1 cellular context compared by ENCODE assay signal in the genomic region with DNA sequence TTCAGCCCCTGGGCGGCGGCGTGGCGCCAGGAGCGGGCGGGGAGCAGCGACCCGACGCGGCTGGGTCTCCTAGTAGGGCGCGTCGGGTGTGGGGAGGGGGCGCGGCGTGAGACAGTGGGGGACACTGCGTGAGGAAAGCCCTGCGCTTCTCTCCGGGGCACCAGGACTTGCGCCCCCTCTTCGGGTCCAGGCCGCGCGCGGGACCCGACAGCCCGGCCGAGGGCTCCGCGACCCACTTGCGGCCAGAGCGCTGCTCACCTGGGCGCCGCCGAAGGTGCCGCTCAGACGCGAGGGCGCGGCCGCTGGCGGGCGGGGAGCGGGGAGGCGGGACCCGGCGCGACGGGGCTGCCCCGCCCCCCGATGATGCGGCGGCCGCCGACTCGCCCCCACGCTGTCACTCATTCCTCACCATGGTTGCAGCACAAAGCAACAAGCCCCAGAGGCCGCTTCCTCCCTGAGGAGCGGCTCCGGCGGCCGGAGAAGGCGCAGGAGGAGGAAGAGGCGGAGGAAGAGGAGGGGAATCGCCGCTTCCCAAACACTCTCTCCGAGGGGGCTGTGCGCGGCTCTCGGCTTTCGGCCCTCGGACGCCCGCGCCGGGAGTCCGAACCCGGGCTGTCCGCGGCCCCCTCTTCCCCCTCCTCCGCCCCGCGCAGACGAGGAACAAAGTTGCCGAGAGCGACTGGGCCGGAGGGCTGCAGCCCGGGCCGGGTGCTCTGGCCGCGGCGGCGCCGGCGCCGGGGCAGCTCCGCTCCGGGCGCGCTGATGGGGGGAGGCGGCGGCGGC.
A peak's percentile ranks its signal among the peaks of the same experiment; 100 is the strongest.
TF ChIP-seq lines count a peak whose summit lies in the region.

A gene with protein sequence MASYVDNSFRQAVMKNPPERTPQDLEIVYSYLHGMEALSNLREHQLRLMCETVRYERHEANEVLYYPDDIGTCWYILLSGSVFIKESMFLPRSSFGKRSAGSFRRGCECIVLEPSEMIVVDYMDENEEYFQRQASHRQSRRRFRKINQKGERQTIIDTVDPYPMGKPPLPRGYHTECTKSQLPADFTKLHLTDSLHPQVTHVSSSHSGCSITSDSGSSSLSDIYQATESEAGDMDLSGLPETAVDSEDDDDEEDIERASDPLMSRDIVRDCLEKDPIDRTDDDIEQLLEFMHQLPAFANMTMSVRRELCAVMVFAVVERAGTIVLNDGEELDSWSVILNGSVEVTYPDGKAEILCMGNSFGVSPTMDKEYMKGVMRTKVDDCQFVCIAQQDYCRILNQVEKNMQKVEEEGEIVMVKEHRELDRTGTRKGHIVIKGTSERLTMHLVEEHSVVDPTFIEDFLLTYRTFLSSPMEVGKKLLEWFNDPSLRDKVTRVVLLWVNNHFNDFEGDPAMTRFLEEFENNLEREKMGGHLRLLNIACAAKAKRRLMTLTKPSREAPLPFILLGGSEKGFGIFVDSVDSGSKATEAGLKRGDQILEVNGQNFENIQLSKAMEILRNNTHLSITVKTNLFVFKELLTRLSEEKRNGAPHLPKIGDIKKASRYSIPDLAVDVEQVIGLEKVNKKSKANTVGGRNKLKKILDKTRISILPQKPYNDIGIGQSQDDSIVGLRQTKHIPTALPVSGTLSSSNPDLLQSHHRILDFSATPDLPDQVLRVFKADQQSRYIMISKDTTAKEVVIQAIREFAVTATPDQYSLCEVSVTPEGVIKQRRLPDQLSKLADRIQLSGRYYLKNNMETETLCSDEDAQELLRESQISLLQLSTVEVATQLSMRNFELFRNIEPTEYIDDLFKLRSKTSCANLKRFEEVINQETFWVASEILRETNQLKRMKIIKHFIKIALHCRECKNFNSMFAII (N-terminal part only) (plus strand): TSS at position 457 of the 783 bp plus-strand sequence. CDS start 1,084 bp downstream, outside the sequence.

TF ChIP-seq in K562, 482 proteins besides CTCF, POLR2A, EP300 and RAD21 (continued from another document and continues in another):
- TF ChIP-seq, protein P1, sequence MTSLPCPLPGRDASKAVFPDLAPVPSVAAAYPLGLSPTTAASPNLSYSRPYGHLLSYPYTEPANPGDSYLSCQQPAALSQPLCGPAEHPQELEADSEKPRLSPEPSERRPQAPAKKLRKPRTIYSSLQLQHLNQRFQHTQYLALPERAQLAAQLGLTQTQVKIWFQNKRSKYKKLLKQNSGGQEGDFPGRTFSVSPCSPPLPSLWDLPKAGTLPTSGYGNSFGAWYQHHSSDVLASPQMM (CRISPR knock-in tag; IDR thresholded peaks at IDR 0.05) = no peak
- TF ChIP-seq, protein P2, sequence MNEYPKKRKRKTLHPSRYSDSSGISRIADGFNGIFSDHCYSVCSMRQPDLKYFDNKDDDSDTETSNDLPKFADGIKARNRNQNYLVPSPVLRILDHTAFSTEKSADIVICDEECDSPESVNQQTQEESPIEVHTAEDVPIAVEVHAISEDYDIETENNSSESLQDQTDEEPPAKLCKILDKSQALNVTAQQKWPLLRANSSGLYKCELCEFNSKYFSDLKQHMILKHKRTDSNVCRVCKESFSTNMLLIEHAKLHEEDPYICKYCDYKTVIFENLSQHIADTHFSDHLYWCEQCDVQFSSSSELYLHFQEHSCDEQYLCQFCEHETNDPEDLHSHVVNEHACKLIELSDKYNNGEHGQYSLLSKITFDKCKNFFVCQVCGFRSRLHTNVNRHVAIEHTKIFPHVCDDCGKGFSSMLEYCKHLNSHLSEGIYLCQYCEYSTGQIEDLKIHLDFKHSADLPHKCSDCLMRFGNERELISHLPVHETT (CRISPR knock-in tag; conservative IDR thresholded peaks at IDR 0.05 in 1 of 2, IDR thresholded peaks at IDR 0.05 in 1 of 2) = peak in 1 of 2 experiments; percentile 58; a peak in 1 of 4 replicates
- TF ChIP-seq PCBP2 (IDR thresholded peaks at IDR 0.05; ENCODE audit: low read depth, low read length, poor library complexity, severe bottlenecking) = no peak
- TF ChIP-seq ZKSCAN1 (IDR thresholded peaks at IDR 0.05; ENCODE audit: low read depth, low read length) = 0 out of 2 replicates have a peak, but pooled peaks have one; percentile 23
- TF ChIP-seq ELF4 (CRISPR knock-in tag; IDR thresholded peaks at IDR 0.05) = no peak
- TF ChIP-seq, protein P3, sequence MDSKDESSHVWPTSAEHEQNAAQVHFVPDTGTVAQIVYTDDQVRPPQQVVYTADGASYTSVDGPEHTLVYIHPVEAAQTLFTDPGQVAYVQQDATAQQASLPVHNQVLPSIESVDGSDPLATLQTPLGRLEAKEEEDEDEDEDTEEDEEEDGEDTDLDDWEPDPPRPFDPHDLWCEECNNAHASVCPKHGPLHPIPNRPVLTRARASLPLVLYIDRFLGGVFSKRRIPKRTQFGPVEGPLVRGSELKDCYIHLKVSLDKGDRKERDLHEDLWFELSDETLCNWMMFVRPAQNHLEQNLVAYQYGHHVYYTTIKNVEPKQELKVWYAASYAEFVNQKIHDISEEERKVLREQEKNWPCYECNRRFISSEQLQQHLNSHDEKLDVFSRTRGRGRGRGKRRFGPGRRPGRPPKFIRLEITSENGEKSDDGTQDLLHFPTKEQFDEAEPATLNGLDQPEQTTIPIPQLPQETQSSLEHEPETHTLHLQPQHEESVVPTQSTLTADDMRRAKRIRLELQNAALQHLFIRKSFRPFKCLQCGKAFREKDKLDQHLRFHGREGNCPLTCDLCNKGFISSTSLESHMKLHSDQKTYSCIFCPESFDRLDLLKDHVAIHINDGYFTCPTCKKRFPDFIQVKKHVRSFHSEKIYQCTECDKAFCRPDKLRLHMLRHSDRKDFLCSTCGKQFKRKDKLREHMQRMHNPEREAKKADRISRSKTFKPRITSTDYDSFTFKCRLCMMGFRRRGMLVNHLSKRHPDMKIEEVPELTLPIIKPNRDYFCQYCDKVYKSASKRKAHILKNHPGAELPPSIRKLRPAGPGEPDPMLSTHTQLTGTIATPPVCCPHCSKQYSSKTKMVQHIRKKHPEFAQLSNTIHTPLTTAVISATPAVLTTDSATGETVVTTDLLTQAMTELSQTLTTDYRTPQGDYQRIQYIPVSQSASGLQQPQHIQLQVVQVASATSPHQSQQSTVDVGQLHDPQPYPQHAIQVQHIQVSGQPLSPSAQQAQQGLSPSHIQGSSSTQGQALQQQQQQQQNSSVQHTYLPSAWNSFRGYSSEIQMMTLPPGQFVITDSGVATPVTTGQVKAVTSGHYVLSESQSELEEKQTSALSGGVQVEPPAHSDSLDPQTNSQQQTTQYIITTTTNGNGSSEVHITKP (IDR thresholded peaks at IDR 0.05; ENCODE audit: partially characterized antibody) = no peak
- no peak for TF ChIP-seq HDAC6 (IDR thresholded peaks at IDR 0.05; ENCODE audit: low read depth, low read length)
- peak; percentile 18; the same call in 1 of the 2 replicates for TF ChIP-seq RNF2 (IDR thresholded peaks at IDR 0.05)
- TF ChIP-seq EZH2 (IDR thresholded peaks at IDR 0.05; ENCODE audit: borderline replicate concordance, low read depth, low read length) = no peak
- no peak for TF ChIP-seq ZNF3 (CRISPR knock-in tag; IDR thresholded peaks at IDR 0.05)
- TF ChIP-seq, protein P4, sequence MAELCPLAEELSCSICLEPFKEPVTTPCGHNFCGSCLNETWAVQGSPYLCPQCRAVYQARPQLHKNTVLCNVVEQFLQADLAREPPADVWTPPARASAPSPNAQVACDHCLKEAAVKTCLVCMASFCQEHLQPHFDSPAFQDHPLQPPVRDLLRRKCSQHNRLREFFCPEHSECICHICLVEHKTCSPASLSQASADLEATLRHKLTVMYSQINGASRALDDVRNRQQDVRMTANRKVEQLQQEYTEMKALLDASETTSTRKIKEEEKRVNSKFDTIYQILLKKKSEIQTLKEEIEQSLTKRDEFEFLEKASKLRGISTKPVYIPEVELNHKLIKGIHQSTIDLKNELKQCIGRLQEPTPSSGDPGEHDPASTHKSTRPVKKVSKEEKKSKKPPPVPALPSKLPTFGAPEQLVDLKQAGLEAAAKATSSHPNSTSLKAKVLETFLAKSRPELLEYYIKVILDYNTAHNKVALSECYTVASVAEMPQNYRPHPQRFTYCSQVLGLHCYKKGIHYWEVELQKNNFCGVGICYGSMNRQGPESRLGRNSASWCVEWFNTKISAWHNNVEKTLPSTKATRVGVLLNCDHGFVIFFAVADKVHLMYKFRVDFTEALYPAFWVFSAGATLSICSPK (IDR thresholded peaks at IDR 0.05; ENCODE audit: borderline replicate concordance) = no peak
- no peak for TF ChIP-seq MYC (IDR thresholded peaks at IDR 0.05; ENCODE audit: low read depth, low read length)
- TF ChIP-seq MYC (CRISPR knock-in tag; IDR thresholded peaks at IDR 0.05; ENCODE audit: borderline replicate concordance, low read depth) = no peak
- peak; percentile 84 for TF ChIP-seq CXXC5 (CRISPR knock-in tag; IDR thresholded peaks at IDR 0.05)
- TF ChIP-seq, protein P5, sequence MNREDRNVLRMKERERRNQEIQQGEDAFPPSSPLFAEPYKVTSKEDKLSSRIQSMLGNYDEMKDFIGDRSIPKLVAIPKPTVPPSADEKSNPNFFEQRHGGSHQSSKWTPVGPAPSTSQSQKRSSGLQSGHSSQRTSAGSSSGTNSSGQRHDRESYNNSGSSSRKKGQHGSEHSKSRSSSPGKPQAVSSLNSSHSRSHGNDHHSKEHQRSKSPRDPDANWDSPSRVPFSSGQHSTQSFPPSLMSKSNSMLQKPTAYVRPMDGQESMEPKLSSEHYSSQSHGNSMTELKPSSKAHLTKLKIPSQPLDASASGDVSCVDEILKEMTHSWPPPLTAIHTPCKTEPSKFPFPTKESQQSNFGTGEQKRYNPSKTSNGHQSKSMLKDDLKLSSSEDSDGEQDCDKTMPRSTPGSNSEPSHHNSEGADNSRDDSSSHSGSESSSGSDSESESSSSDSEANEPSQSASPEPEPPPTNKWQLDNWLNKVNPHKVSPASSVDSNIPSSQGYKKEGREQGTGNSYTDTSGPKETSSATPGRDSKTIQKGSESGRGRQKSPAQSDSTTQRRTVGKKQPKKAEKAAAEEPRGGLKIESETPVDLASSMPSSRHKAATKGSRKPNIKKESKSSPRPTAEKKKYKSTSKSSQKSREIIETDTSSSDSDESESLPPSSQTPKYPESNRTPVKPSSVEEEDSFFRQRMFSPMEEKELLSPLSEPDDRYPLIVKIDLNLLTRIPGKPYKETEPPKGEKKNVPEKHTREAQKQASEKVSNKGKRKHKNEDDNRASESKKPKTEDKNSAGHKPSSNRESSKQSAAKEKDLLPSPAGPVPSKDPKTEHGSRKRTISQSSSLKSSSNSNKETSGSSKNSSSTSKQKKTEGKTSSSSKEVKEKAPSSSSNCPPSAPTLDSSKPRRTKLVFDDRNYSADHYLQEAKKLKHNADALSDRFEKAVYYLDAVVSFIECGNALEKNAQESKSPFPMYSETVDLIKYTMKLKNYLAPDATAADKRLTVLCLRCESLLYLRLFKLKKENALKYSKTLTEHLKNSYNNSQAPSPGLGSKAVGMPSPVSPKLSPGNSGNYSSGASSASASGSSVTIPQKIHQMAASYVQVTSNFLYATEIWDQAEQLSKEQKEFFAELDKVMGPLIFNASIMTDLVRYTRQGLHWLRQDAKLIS (CRISPR knock-in tag; IDR thresholded peaks at IDR 0.05) = peak; percentile 20; the same call in 1 of the 2 replicates
- no peak for TF ChIP-seq LCOR (CRISPR knock-in tag; IDR thresholded peaks at IDR 0.05)
- TF ChIP-seq NELFE (IDR thresholded peaks at IDR 0.05; ENCODE audit: insufficient read depth, insufficient read length) = no peak
- no peak for TF ChIP-seq ZNF143 (CRISPR knock-in tag; IDR thresholded peaks at IDR 0.05)
- peak; percentile 85 for TF ChIP-seq RFX1 (IDR thresholded peaks at IDR 0.05)
- peak; percentile 3 for TF ChIP-seq ZFP36 (IDR thresholded peaks at IDR 0.05; ENCODE audit: low read depth, low read length, partially characterized antibody)
- TF ChIP-seq, protein P6, sequence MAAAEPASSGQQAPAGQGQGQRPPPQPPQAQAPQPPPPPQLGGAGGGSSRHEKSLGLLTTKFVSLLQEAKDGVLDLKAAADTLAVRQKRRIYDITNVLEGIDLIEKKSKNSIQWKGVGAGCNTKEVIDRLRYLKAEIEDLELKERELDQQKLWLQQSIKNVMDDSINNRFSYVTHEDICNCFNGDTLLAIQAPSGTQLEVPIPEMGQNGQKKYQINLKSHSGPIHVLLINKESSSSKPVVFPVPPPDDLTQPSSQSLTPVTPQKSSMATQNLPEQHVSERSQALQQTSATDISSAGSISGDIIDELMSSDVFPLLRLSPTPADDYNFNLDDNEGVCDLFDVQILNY (CRISPR knock-in tag; IDR thresholded peaks at IDR 0.05) = no peak
- TF ChIP-seq RBFOX2 (IDR thresholded peaks at IDR 0.05; ENCODE audit: low read depth, low read length) = peak; percentile 78
- TF ChIP-seq ZNF121 (CRISPR knock-in tag; conservative IDR thresholded peaks at IDR 0.05) = no peak
- peak; percentile 55 to 64 for TF ChIP-seq MAZ (CRISPR knock-in tag; conservative IDR thresholded peaks at IDR 0.05 in 1 of 2, IDR thresholded peaks at IDR 0.05 in 1 of 2)
- peak; percentile 58; the same call in 1 of the 2 replicates for TF ChIP-seq JUN (IDR thresholded peaks at IDR 0.05; ENCODE audit: borderline replicate concordance, low read depth, low read length)
- TF ChIP-seq JUN (CRISPR knock-in tag; IDR thresholded peaks at IDR 0.05; ENCODE audit: borderline replicate concordance) = no peak
- TF ChIP-seq, protein P7, sequence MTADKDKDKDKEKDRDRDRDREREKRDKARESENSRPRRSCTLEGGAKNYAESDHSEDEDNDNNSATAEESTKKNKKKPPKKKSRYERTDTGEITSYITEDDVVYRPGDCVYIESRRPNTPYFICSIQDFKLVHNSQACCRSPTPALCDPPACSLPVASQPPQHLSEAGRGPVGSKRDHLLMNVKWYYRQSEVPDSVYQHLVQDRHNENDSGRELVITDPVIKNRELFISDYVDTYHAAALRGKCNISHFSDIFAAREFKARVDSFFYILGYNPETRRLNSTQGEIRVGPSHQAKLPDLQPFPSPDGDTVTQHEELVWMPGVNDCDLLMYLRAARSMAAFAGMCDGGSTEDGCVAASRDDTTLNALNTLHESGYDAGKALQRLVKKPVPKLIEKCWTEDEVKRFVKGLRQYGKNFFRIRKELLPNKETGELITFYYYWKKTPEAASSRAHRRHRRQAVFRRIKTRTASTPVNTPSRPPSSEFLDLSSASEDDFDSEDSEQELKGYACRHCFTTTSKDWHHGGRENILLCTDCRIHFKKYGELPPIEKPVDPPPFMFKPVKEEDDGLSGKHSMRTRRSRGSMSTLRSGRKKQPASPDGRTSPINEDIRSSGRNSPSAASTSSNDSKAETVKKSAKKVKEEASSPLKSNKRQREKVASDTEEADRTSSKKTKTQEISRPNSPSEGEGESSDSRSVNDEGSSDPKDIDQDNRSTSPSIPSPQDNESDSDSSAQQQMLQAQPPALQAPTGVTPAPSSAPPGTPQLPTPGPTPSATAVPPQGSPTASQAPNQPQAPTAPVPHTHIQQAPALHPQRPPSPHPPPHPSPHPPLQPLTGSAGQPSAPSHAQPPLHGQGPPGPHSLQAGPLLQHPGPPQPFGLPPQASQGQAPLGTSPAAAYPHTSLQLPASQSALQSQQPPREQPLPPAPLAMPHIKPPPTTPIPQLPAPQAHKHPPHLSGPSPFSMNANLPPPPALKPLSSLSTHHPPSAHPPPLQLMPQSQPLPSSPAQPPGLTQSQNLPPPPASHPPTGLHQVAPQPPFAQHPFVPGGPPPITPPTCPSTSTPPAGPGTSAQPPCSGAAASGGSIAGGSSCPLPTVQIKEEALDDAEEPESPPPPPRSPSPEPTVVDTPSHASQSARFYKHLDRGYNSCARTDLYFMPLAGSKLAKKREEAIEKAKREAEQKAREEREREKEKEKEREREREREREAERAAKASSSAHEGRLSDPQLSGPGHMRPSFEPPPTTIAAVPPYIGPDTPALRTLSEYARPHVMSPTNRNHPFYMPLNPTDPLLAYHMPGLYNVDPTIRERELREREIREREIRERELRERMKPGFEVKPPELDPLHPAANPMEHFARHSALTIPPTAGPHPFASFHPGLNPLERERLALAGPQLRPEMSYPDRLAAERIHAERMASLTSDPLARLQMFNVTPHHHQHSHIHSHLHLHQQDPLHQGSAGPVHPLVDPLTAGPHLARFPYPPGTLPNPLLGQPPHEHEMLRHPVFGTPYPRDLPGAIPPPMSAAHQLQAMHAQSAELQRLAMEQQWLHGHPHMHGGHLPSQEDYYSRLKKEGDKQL (CRISPR knock-in tag; IDR thresholded peaks at IDR 0.05; ENCODE audit: borderline replicate concordance) = no peak
